ENCODE assay signal across 10 cellular contexts in genomic region chr1:210394281-210394798, GRCh38.
DNase-seq lines count a peak whose midpoint lies in the region; ATAC-seq and TF ChIP-seq lines count a peak whose summit lies in the region.
"Had no signal": no experiment of that assay in that cellular context is flagged by ENCODE, and none has a peak within 500 bp of the region (broad histone marks: within the 10 kb centered on the region; RNA-seq: fewer than 3 reads in every experiment).

No MANE protein-coding gene starts in this region.

- CTCF ChIA-PET in MCF 10A (lab: Yijun Ruan, JAX) = interaction anchor here (0.7 to 30.4 kb wide), 9 partner anchors 3 to 740 kb away, joined by 3 to 812 read pairs (median 8); partner anchors contain the start of gene KCNH1
- CTCF ChIA-PET in activated CD4-positive, alpha-beta T cell treated with anti-CD3 and anti-CD28 coated beads for 36 hours (lab: Charles Lee) = interaction anchor here (1.4 kb wide), 1 partner anchor 10 kb away, joined by 6 read pairs; no protein-coding TSS in a partner anchor

- peaks cover 5% of the 10 kb centered on the region for H3K36me3 Mint-ChIP-seq in MCF 10A (ENCODE audit: insufficient read depth, unreplicated experiment)
- peaks cover 4% of the 10 kb centered on the region for H3K36me3 Mint-ChIP-seq in activated CD4-positive, alpha-beta T cell treated with anti-CD3 and anti-CD28 coated beads for 36 hours (ENCODE audit: low read depth)

- peak overlapping the region; percentile 37 for H3K9ac ChIP-seq in skeletal muscle satellite cell (ENCODE audit: low read depth, low read length)

- ATAC-seq in GM19463 (IDR thresholded peaks at IDR 0.05; ENCODE audit: unreplicated experiment) (peak; percentile 74), HG03520 (IDR thresholded peaks at IDR 0.05; ENCODE audit: unreplicated experiment) (no peak), HG02840 (IDR thresholded peaks at IDR 0.05; ENCODE audit: low FRiP score, unreplicated experiment) (no peak)
- no peak for ATAC-seq in activated CD4-positive, alpha-beta T cell treated with anti-CD3 and anti-CD28 coated beads for 36 hours

- POLR2A ChIA-PET in MCF 10A (lab: Yijun Ruan, JAX) = interaction anchor here (0.7 to 3.5 kb wide), 4 partner anchors 15 to 66 kb away, joined by 3 to 16 read pairs (median 6); partner anchors contain the start of gene HHAT
- POLR2A ChIA-PET in activated CD4-positive, alpha-beta T cell treated with anti-CD3 and anti-CD28 coated beads for 36 hours (lab: Charles Lee) = interaction anchor here (1.6 kb wide), 1 partner anchor 21 kb away, joined by 5 read pairs; no protein-coding TSS in a partner anchor

- no peaks in the 10 kb centered on the region for H3K27me3 Mint-ChIP-seq in MCF 10A (ENCODE audit: insufficient read depth, unreplicated experiment)
- H3K27me3 Mint-ChIP-seq in activated CD4-positive, alpha-beta T cell treated with anti-CD3 and anti-CD28 coated beads for 36 hours = peaks cover 14% of the 10 kb centered on the region
- H3K27me3 Mint-ChIP-seq: IgD-negative memory B cell had no signal

- no peak overlapping the region for H3K27ac Mint-ChIP-seq in MCF 10A (ENCODE audit: low read depth, unreplicated experiment)
- no peak overlapping the region for H3K27ac Mint-ChIP-seq in activated CD4-positive, alpha-beta T cell treated with anti-CD3 and anti-CD28 coated beads for 36 hours
- H3K27ac Mint-ChIP-seq: IgD-negative memory B cell had no signal

- no peaks in the 10 kb centered on the region for H3K36me3 ChIP-seq in skeletal muscle satellite cell (ENCODE audit: insufficient read depth, low read length)
- H3K36me3 ChIP-seq: uterus had no signal

- H3K4me3 ChIP-seq in skeletal muscle satellite cell (ENCODE audit: low read length) = no peak overlapping the region
- H3K4me3 ChIP-seq: uterus had no signal

- H3K9me3 Mint-ChIP-seq in MCF 10A (ENCODE audit: unreplicated experiment) = peaks cover 7% of the 10 kb centered on the region
- peaks cover 2% of the 10 kb centered on the region for H3K9me3 Mint-ChIP-seq in activated CD4-positive, alpha-beta T cell treated with anti-CD3 and anti-CD28 coated beads for 36 hours (ENCODE audit: low read depth)

- intact Hi-C loops in MCF 10A (cut with micrococcal nuclease) = no loop called here
- intact Hi-C loops in activated CD4-positive, alpha-beta T cell treated with anti-CD3 and anti-CD28 coated beads for 36 hours (cut with DNase I, micrococcal nuclease) = no loop called here

- H3K4me1 ChIP-seq in skeletal muscle satellite cell (ENCODE audit: control insufficient read depth, insufficient read depth, low read length) = peaks cover 51% of the 10 kb centered on the region
- H3K4me1 ChIP-seq: uterus had no signal

- BruUV-seq in MCF 10A (replicated peaks; lab: Mats Ljungman, UMichigan) = no TSS peak

- DNase-seq in HT1080 (ENCODE audit: low read depth) (peak; percentile 88), MCF 10A (ENCODE audit: unreplicated experiment) (peak; percentile 65), ecto neural progenitor cell (ENCODE audit: low spot score) (no peak)
- DNase-seq in activated CD4-positive, alpha-beta T cell treated with anti-CD3 and anti-CD28 coated beads for 36 hours = no peak
- DNase-seq: uterus had no signal

- H3K4me1 Mint-ChIP-seq in MCF 10A (ENCODE audit: insufficient read depth, unreplicated experiment) = peaks cover 28% of the 10 kb centered on the region
- H3K4me1 Mint-ChIP-seq in activated CD4-positive, alpha-beta T cell treated with anti-CD3 and anti-CD28 coated beads for 36 hours = peaks cover 32% of the 10 kb centered on the region

- H3K27me3 ChIP-seq in skeletal muscle satellite cell (ENCODE audit: control insufficient read depth, insufficient read depth, low read length) = no peaks in the 10 kb centered on the region
- H3K27me3 ChIP-seq: uterus had no signal

- H3K9me3 ChIP-seq in skeletal muscle satellite cell (replicated peaks; ENCODE audit: low read length) = no peaks in the 10 kb centered on the region
- H3K9me3 ChIP-seq: uterus had no signal

- no peak overlapping the region for H3K4me3 Mint-ChIP-seq in MCF 10A (ENCODE audit: unreplicated experiment)
- H3K4me3 Mint-ChIP-seq in activated CD4-positive, alpha-beta T cell treated with anti-CD3 and anti-CD28 coated beads for 36 hours = no peak overlapping the region
- H3K4me3 Mint-ChIP-seq: IgD-negative memory B cell had no signal

- no peak for TF ChIP-seq CTCF in MCF 10A (IDR thresholded peaks at IDR 0.05; ENCODE audit: unreplicated experiment)

- peak overlapping the region; percentile 40 for H3K4me2 ChIP-seq in skeletal muscle satellite cell (ENCODE audit: low read length)

Comparison
In these comparisons a context has a peak if more than half of its experiments do, and no peak if none do; other contexts are left out.
1. DNase-seq: peak in HT1080 (single experiment) and MCF 10A (single experiment); none in ecto neural progenitor cell (single experiment) and activated CD4-positive, alpha-beta T cell treated with anti-CD3 and anti-CD28 coated beads for 36 hours (single experiment).